15 cellular contexts compared by ENCODE assay signal in the genomic region with DNA sequence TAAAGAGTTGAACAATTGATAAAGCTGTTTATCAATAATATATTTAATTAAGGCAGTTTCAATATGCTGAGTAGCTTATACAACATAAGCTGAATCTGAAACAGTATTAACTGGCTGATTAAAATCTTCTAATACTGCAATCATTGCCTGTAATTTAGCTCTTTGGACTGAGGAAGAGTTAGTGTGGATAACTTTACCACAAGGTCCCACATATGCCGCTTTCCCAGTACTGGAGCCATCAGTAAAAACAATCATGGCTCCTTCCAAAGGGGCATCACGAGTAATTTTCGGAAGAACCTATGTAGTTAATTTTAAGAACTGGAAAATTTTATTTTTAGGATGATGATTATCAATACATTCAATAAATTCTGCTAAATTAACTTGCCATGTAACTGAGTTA.
"Had no signal": no experiment of that assay in that cellular context is flagged by ENCODE, and none has a peak within 500 bp of the region (broad histone marks: within the 10 kb centered on the region; RNA-seq: fewer than 3 reads in every experiment).

No MANE protein-coding gene starts in this region.

- ATAC-seq: gastroesophageal sphincter, left lung, sciatic nerve had no signal

- H3K27ac ChIP-seq: esophagus muscularis mucosa, gastroesophageal sphincter, left lung, lower lobe of right lung had no signal

- H3K27me3 ChIP-seq: esophagus muscularis mucosa, gastroesophageal sphincter, left lung had no signal

- DNase-seq: effector memory CD4-positive, alpha-beta T cell; foreskin fibroblast; glutamatergic neuron; islet precursor cell; left lung; lower lobe of right lung; mesenchymal stem cell; midbrain; nephron progenitor cell; stimulated activated CD4-positive, alpha-beta T cell treated with anti-CD3 and anti-CD28 coated beads, Interleukin-2, amount 100 ng/mL, for 24 hours; stimulated activated naive CD4-positive, alpha-beta T cell; trophoblast cell had no signal

- H3K4me3 ChIP-seq: esophagus muscularis mucosa, gastroesophageal sphincter, left lung, lower lobe of right lung had no signal

- H3K9me3 ChIP-seq: esophagus muscularis mucosa, gastroesophageal sphincter, left lung, lower lobe of right lung had no signal
